ENCODE assay signal across 15 cellular contexts in the genomic region with DNA sequence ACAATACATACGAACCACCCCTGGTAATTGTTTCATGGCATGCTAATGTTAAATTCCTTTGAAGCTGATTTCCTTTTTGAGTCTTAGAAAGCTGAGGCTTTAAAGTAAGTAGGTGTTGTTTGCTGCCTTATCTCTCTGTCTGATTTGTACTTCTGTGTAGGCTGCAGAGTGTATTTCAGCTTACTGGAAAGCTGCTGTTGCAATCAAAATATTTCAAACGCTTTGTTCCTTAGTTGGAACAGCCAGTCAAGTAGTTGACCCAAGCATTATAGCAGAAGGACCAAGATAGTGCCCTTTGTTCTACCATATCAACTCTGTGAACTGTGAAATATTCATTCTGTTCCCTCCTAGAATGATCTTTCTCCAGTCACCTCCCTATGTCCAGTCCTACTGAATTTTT. TPM values are rescaled to one million over a fixed set of nuclear protein-coding genes. Genes with fewer than 3 reads are reported as not detected.
DNase-seq lines count a peak whose midpoint lies in the region; ATAC-seq, FAIRE-seq and TF ChIP-seq lines count a peak whose summit lies in the region.
"Had no signal": no experiment of that assay in that cellular context is flagged by ENCODE, and none has a peak within 500 bp of the region (broad histone marks: within the 10 kb centered on the region; RNA-seq: fewer than 3 reads in every experiment).

No MANE protein-coding gene starts in this region.

- H3K23me2 ChIP-seq in H9 (ENCODE audit: insufficient read length, low read depth, low read length, poor library complexity, severe bottlenecking) = peaks cover 6% of the 10 kb centered on the region

- H4K5ac ChIP-seq in H9 (ENCODE audit: insufficient read length, low read depth, low read length) = no peak overlapping the region

- FAIRE-seq in pancreas (lab: Jason Lieb, UNC) = no peak

- no peak overlapping the region for H2BK120ac ChIP-seq in H9 (ENCODE audit: low read depth, low read length, poor library complexity, severe bottlenecking)

- H3K4me3 ChIP-seq in adipocyte (ENCODE audit: low read length) (peak overlapping the region; percentile 32), pancreas (no peak overlapping the region)
- H3K4me3 ChIP-seq: gastrocnemius medialis had no signal

- H3K36me3 ChIP-seq in adipocyte (ENCODE audit: control insufficient read depth, insufficient read depth, low read length, severe bottlenecking) (no peaks in the 10 kb centered on the region), pancreas (no peaks in the 10 kb centered on the region)
- H3K36me3 ChIP-seq: gastrocnemius medialis had no signal

- H3K18ac ChIP-seq in H9 (ENCODE audit: insufficient read length, low read depth, low read length) = no peak overlapping the region

- H3K79me1 ChIP-seq in H9 (ENCODE audit: insufficient read depth, low read depth, low read length, poor library complexity, severe bottlenecking) = no peaks in the 10 kb centered on the region

- no peak overlapping the region for H2BK12ac ChIP-seq in H9 (ENCODE audit: insufficient read length, low read depth, low read length)

- no peak overlapping the region for H3T11ph ChIP-seq in H9 (ENCODE audit: low read length)

- H3K27ac Mint-ChIP-seq in H9 = peak overlapping the region; percentile 8 to 94 (median 35); a peak in 5 of 7 replicates
- H3K27ac Mint-ChIP-seq in activated CD4-positive, alpha-beta T cell treated with anti-CD3 and anti-CD28 coated beads for 36 hours = no peak overlapping the region
- H3K27ac Mint-ChIP-seq in activated naive CD4-positive, alpha-beta T cell treated with anti-CD3 and anti-CD28 coated beads, Interleukin-2, amount 10 ng/mL, durations not matched to agents 7 days and 5 days = no peak overlapping the region
- H3K27ac Mint-ChIP-seq: activated CD8-positive, alpha-beta memory T cell treated with anti-CD3 and anti-CD28 coated beads, Interleukin-2, amount 10 ng/mL, durations not matched to agents 7 days and 5 days; natural killer cell treated with Interleukin-12 subunit alpha and Interleukin-12 subunit beta and Interleukin-15 and Interleukin-18, amount 100 ng/mL, for 72 hours had no signal

- no peak overlapping the region for H4K8ac ChIP-seq in H9 (replicated peaks; ENCODE audit: insufficient read length, low read depth, low read length)

- POLR2A ChIA-PET in activated CD4-positive, alpha-beta T cell treated with anti-CD3 and anti-CD28 coated beads for 36 hours (lab: Charles Lee) = no interaction called here

- H3K4me1 Mint-ChIP-seq in H9 = peaks cover 57 to 63% of the 10 kb centered on the region in 2 experiments
- peaks cover 15% of the 10 kb centered on the region for H3K4me1 Mint-ChIP-seq in activated CD4-positive, alpha-beta T cell treated with anti-CD3 and anti-CD28 coated beads for 36 hours
- peaks cover 13% of the 10 kb centered on the region for H3K4me1 Mint-ChIP-seq in activated naive CD4-positive, alpha-beta T cell treated with anti-CD3 and anti-CD28 coated beads, Interleukin-2, amount 10 ng/mL, durations not matched to agents 7 days and 5 days

- CTCF ChIA-PET in activated CD4-positive, alpha-beta T cell treated with anti-CD3 and anti-CD28 coated beads for 36 hours (lab: Charles Lee) = interaction anchor here (1.6 kb wide), 1 partner anchor 138 kb away, joined by 5 read pairs; a partner anchor contains a TSS
- CTCF ChIA-PET in activated naive CD4-positive, alpha-beta T cell treated with anti-CD3 and anti-CD28 coated beads, Interleukin-2, amount 10 ng/mL, durations not matched to agents 7 days and 5 days (lab: Charles Lee) = no interaction called here

- H2BK20ac ChIP-seq in H9 (ENCODE audit: low read depth, low read length, poor library complexity, severe bottlenecking) = no peak overlapping the region

- H3K27ac ChIP-seq in H9 (ENCODE audit: insufficient read length, low read depth, low read length) (peak overlapping the region; percentile 24), pancreas (peak overlapping the region in 3 of 4 donors; percentile 19 to 80 (median 72))
- H3K27ac ChIP-seq: gastrocnemius medialis had no signal

- H3K9ac ChIP-seq in H9 (ENCODE audit: extremely low read depth, insufficient read length, low read length) (no peak overlapping the region), adipocyte (ENCODE audit: low read length) (peak overlapping the region; percentile 50)

- no peak overlapping the region for H3K4me2 ChIP-seq in H9 (ENCODE audit: insufficient read depth, insufficient read length, low read length)

- intact Hi-C loops in left cardiac atrium (cut with DNase I) (loop anchor here in 1 of 2 donors (10.0 kb wide), 1 partner anchor 79 kb away; no protein-coding TSS in a partner anchor), pancreas (cut with DNase I) (no loop called here)
- intact Hi-C loops in activated CD4-positive, alpha-beta T cell treated with anti-CD3 and anti-CD28 coated beads for 36 hours (cut with DNase I, micrococcal nuclease) = no loop called here

- no peak overlapping the region for H2BK5ac ChIP-seq in H9 (ENCODE audit: insufficient read length, low read length)

- ATAC-seq in left cardiac atrium (peak; percentile 9), pancreas (peak in 1 of 4 donors; percentile 6)
- no peak for ATAC-seq in activated CD4-positive, alpha-beta T cell treated with anti-CD3 and anti-CD28 coated beads for 36 hours
- ATAC-seq: activated CD8-positive, alpha-beta memory T cell treated with anti-CD3 and anti-CD28 coated beads, Interleukin-2, amount 10 ng/mL, durations not matched to agents 7 days and 5 days; natural killer cell treated with Interleukin-12 subunit alpha and Interleukin-12 subunit beta and Interleukin-15 and Interleukin-18, amount 100 ng/mL, for 72 hours had no signal

- WGBS in H9 (ENCODE audit: extremely low coverage, insufficient read length, low lambda C conversion rate) = no CpG with 5 or more reads among the region's 2 CpGs
- WGBS in pancreas, 2 donors = 5 to 19% methylated on average over 2 of the region's 2 CpGs

- H4K20me1 ChIP-seq in H9 (ENCODE audit: control insufficient read depth, insufficient read depth, insufficient read length) = no peaks in the 10 kb centered on the region

- DNase-seq in H9 = no peak
- no peak for DNase-seq in adipocyte (ENCODE audit: low read depth)
- no peak for DNase-seq in left cardiac atrium
- DNase-seq in pancreas = no peak
- DNase-seq in activated CD4-positive, alpha-beta T cell treated with anti-CD3 and anti-CD28 coated beads for 36 hours = no peak
- no peak for DNase-seq in NCI-H526 treated with DMSO at 0.1 percent for 48 hours (lab: John Stamatoyannopoulos, UW)
- no peak for DNase-seq in activated gamma-delta T cell (lab: John Stamatoyannopoulos, UW)
- no peak for DNase-seq in activated naive CD4-positive, alpha-beta T cell treated with anti-CD3 and anti-CD28 coated beads, Interleukin-2, amount 10 ng/mL, durations not matched to agents 7 days and 5 days
- DNase-seq: activated CD8-positive, alpha-beta memory T cell treated with anti-CD3 and anti-CD28 coated beads, Interleukin-2, amount 10 ng/mL, durations not matched to agents 7 days and 5 days; AML-193; dorsolateral prefrontal cortex; gastrocnemius medialis; Kasumi-1 had no signal

- H3K14ac ChIP-seq in H9 (ENCODE audit: insufficient read depth, low read length) = no peak overlapping the region

- no peak overlapping the region for H2AK5ac ChIP-seq in H9 (ENCODE audit: insufficient read length, low read length)

- H3K56ac ChIP-seq in H9 (ENCODE audit: insufficient read length, low read depth, low read length) = no peak overlapping the region

- H3K4ac ChIP-seq in H9 (ENCODE audit: low read depth, low read length) = no peak overlapping the region

- H3K36me3 Mint-ChIP-seq in H9 (ENCODE audit: insufficient read depth in 1 of 3, low read depth in 3 of 3) = no peaks in the 10 kb centered on the region
- H3K36me3 Mint-ChIP-seq in activated CD4-positive, alpha-beta T cell treated with anti-CD3 and anti-CD28 coated beads for 36 hours (ENCODE audit: low read depth) = no peaks in the 10 kb centered on the region
- no peaks in the 10 kb centered on the region for H3K36me3 Mint-ChIP-seq in activated naive CD4-positive, alpha-beta T cell treated with anti-CD3 and anti-CD28 coated beads, Interleukin-2, amount 10 ng/mL, durations not matched to agents 7 days and 5 days
- H3K36me3 Mint-ChIP-seq: activated CD8-positive, alpha-beta memory T cell treated with anti-CD3 and anti-CD28 coated beads, Interleukin-2, amount 10 ng/mL, durations not matched to agents 7 days and 5 days had no signal

- H3K27me3 ChIP-seq in H9 (ENCODE audit: insufficient read depth, low read length) (no peaks in the 10 kb centered on the region), adipocyte (replicated peaks; ENCODE audit: control insufficient read depth, insufficient read depth, low read length) (peaks cover 25% of the 10 kb centered on the region), pancreas (no peaks in the 10 kb centered on the region)

- peak overlapping the region in 1 of 2 experiments; percentile 34; a peak in 2 of 5 replicates for H3K4me3 Mint-ChIP-seq in H9
- no peak overlapping the region for H3K4me3 Mint-ChIP-seq in activated CD4-positive, alpha-beta T cell treated with anti-CD3 and anti-CD28 coated beads for 36 hours
- no peak overlapping the region for H3K4me3 Mint-ChIP-seq in activated naive CD4-positive, alpha-beta T cell treated with anti-CD3 and anti-CD28 coated beads, Interleukin-2, amount 10 ng/mL, durations not matched to agents 7 days and 5 days
- H3K4me3 Mint-ChIP-seq: activated CD8-positive, alpha-beta memory T cell treated with anti-CD3 and anti-CD28 coated beads, Interleukin-2, amount 10 ng/mL, durations not matched to agents 7 days and 5 days; natural killer cell treated with Interleukin-12 subunit alpha and Interleukin-12 subunit beta and Interleukin-15 and Interleukin-18, amount 100 ng/mL, for 72 hours had no signal

- peaks cover 2% of the 10 kb centered on the region; the same call in 1 of the 2 replicates for H3K27me3 Mint-ChIP-seq in H9 (ENCODE audit: low read depth)
- peaks cover 46% of the 10 kb centered on the region for H3K27me3 Mint-ChIP-seq in activated CD4-positive, alpha-beta T cell treated with anti-CD3 and anti-CD28 coated beads for 36 hours
- peaks cover 47% of the 10 kb centered on the region for H3K27me3 Mint-ChIP-seq in activated naive CD4-positive, alpha-beta T cell treated with anti-CD3 and anti-CD28 coated beads, Interleukin-2, amount 10 ng/mL, durations not matched to agents 7 days and 5 days

- H3K79me2 ChIP-seq in H9 (ENCODE audit: insufficient read depth, low read length) = 0 out of 2 replicates have a peak, but pooled peaks cover 2% of the 10 kb centered on the region

- H3K9me3 ChIP-seq in H9 (ENCODE audit: control insufficient read depth, low read depth, low read length) (no peaks in the 10 kb centered on the region), adipocyte (ENCODE audit: control insufficient read depth, low read length) (no peaks in the 10 kb centered on the region), pancreas (no peaks in the 10 kb centered on the region)
- H3K9me3 ChIP-seq: gastrocnemius medialis had no signal

- H4K91ac ChIP-seq in H9 (ENCODE audit: insufficient read length, low read depth, low read length) = no peak overlapping the region

- no peaks in the 10 kb centered on the region for H3K9me3 Mint-ChIP-seq in H9
- H3K9me3 Mint-ChIP-seq in activated CD4-positive, alpha-beta T cell treated with anti-CD3 and anti-CD28 coated beads for 36 hours (ENCODE audit: low read depth) = no peaks in the 10 kb centered on the region
- no peaks in the 10 kb centered on the region for H3K9me3 Mint-ChIP-seq in activated naive CD4-positive, alpha-beta T cell treated with anti-CD3 and anti-CD28 coated beads, Interleukin-2, amount 10 ng/mL, durations not matched to agents 7 days and 5 days
- H3K9me3 Mint-ChIP-seq: natural killer cell treated with Interleukin-12 subunit alpha and Interleukin-12 subunit beta and Interleukin-15 and Interleukin-18, amount 100 ng/mL, for 72 hours had no signal

- H3K4me1 ChIP-seq in H9 (ENCODE audit: insufficient read depth, low read length) (peaks cover 9% of the 10 kb centered on the region; the same call in 1 of the 2 replicates), adipocyte (ENCODE audit: control insufficient read depth, insufficient read depth, low read length) (peaks cover 21% of the 10 kb centered on the region), pancreas (peaks cover 0 to 32% (median 19%) of the 10 kb centered on the region in 3 donors)
- H3K4me1 ChIP-seq: gastrocnemius medialis had no signal

- H2BK15ac ChIP-seq in H9 (ENCODE audit: low read depth, low read length) = no peak overlapping the region

- H2AFZ ChIP-seq in H9 (ENCODE audit: low read length) = no peak overlapping the region

- no peak overlapping the region for H3K23ac ChIP-seq in H9 (ENCODE audit: insufficient read length, low read depth, low read length)

- TF ChIP-seq CTCF in H9 (conservative IDR thresholded peaks at IDR 0.05) (no peak), pancreas (IDR thresholded peaks at IDR 0.05) (no peak)

RNA-seq across cellular contexts. Expression of a gene that starts 3.1 kb away (rescaled TPM):
- 18.2 and 18.4 TPM in 2 replicates for total RNA-seq in H9 (2021)
- total RNA-seq in left cardiac atrium = 100 to 1,000 TPM; 124 to 148 TPM
- total RNA-seq in pancreas = 10 to 100 TPM; 12.0 to 22.7 (median 13.9) TPM
- 10 to 100 TPM in 1 of 2 donors, 1 to 10 TPM in 1; 4.9 to 11.3 TPM for polyA plus RNA-seq in pancreas
- total RNA-seq in activated CD4-positive, alpha-beta T cell treated with anti-CD3 and anti-CD28 coated beads for 36 hours = under 1 TPM; 0.11 to 0.30 TPM
- total RNA-seq: activated CD8-positive, alpha-beta memory T cell treated with anti-CD3 and anti-CD28 coated beads, Interleukin-2, amount 10 ng/mL, durations not matched to agents 7 days and 5 days; SK-MEL-5 had no signal

Comparison
In these comparisons a context has a peak if more than half of its experiments do, and no peak if none do; other contexts are left out.
1. H3K27ac Mint-ChIP-seq: peak in H9 (3 of 3); none in activated CD4-positive, alpha-beta T cell treated with anti-CD3 and anti-CD28 coated beads for 36 hours (single experiment) and activated naive CD4-positive, alpha-beta T cell treated with anti-CD3 and anti-CD28 coated beads, Interleukin-2, amount 10 ng/mL, durations not matched to agents 7 days and 5 days (single experiment).
2. RNA of a gene that starts 3.1 kb away (total RNA-seq): 124 to 148 TPM in left cardiac atrium, 18.2 to 18.4 TPM in H9 and 12.0 to 22.7 TPM in pancreas; 0.11 to 0.30 TPM in activated CD4-positive, alpha-beta T cell treated with anti-CD3 and anti-CD28 coated beads for 36 hours; every median in the first group is over 10 times any median in the second.